Comparison of ENCODE assay signal across 1 cellular context in genomic region chr19:29583196-29584006, GRCh38.
TF ChIP-seq lines count a peak whose summit lies in the region.

No MANE protein-coding gene starts in this region.

TF ChIP-seq in K562, 482 proteins besides CTCF, POLR2A, EP300 and RAD21:
- TF ChIP-seq MCM3 (IDR thresholded peaks at IDR 0.05): no peak
- TF ChIP-seq FOSL1 (tag; conservative IDR thresholded peaks at IDR 0.05): 0 out of 2 replicates have a peak, but pooled peaks have one; percentile 24
- no peak for TF ChIP-seq EP400 (IDR thresholded peaks at IDR 0.05)
